In genomic region chr1:25703671-25704637, GRCh38 we compare ENCODE assay signal across 9 cellular contexts.
DNase-seq lines count a peak whose midpoint lies in the region; ATAC-seq and TF ChIP-seq lines count a peak whose summit lies in the region.
"Had no signal": no experiment of that assay in that cellular context is flagged by ENCODE, and none has a peak within 500 bp of the region (broad histone marks: within the 10 kb centered on the region; RNA-seq: fewer than 3 reads in every experiment).

No MANE protein-coding gene starts in this region.

- H3K4me3 Mint-ChIP-seq in activated CD8-positive, alpha-beta T cell treated with anti-CD3 and anti-CD28 coated beads for 36 hours: no peak overlapping the region

- peak; percentile 82 for ATAC-seq in activated CD8-positive, alpha-beta T cell treated with anti-CD3 and anti-CD28 coated beads for 36 hours
- peak; percentile 5 for ATAC-seq in left ventricle myocardium superior
- no peak for ATAC-seq in HG03571 (IDR thresholded peaks at IDR 0.05; ENCODE audit: unreplicated experiment)
- no peak for ATAC-seq in HG03457 (IDR thresholded peaks at IDR 0.05; ENCODE audit: unreplicated experiment)

- CTCF ChIA-PET in activated CD8-positive, alpha-beta T cell treated with anti-CD3 and anti-CD28 coated beads for 36 hours (lab: Charles Lee): interaction anchor here (1.1 to 1.6 kb wide), 2 partner anchors 22 to 64 kb away, joined by 3 to 4 read pairs; no protein-coding TSS in a partner anchor

- no peak for TF ChIP-seq CTCF in activated CD8-positive, alpha-beta T cell treated with anti-CD3 and anti-CD28 coated beads for 36 hours (IDR thresholded peaks at IDR 0.05)

- H3K4me1 Mint-ChIP-seq in activated CD8-positive, alpha-beta T cell treated with anti-CD3 and anti-CD28 coated beads for 36 hours (ENCODE audit: low read depth): peaks cover 33% of the 10 kb centered on the region

- no peaks in the 10 kb centered on the region for H3K27me3 Mint-ChIP-seq in activated CD8-positive, alpha-beta T cell treated with anti-CD3 and anti-CD28 coated beads for 36 hours

- H3K9me3 Mint-ChIP-seq in activated CD8-positive, alpha-beta T cell treated with anti-CD3 and anti-CD28 coated beads for 36 hours: no peaks in the 10 kb centered on the region

- intact Hi-C loops in activated CD8-positive, alpha-beta T cell treated with anti-CD3 and anti-CD28 coated beads for 36 hours (cut with micrococcal nuclease): loop anchor here (10.0 kb wide), 1 partner anchor 159 kb away; the partner anchor contains the start of gene LDLRAP1
- intact Hi-C loops in left ventricle myocardium superior (cut with micrococcal nuclease): no loop called here

- H3K27ac Mint-ChIP-seq in activated CD8-positive, alpha-beta T cell treated with anti-CD3 and anti-CD28 coated beads for 36 hours: peak overlapping the region; percentile 77

- peaks cover 3% of the 10 kb centered on the region for H3K36me3 Mint-ChIP-seq in activated CD8-positive, alpha-beta T cell treated with anti-CD3 and anti-CD28 coated beads for 36 hours (ENCODE audit: low read depth)

- peak; percentile 26 for DNase-seq in NCI-H82 (lab: John Stamatoyannopoulos, UW)
- no peak for DNase-seq in NCI-H82 treated with DMSO at 0.1 percent for 48 hours (lab: John Stamatoyannopoulos, UW; ENCODE audit: unreplicated experiment)
- peak; percentile 60 for DNase-seq in activated CD8-positive, alpha-beta T cell treated with anti-CD3 and anti-CD28 coated beads for 36 hours
- peak; percentile 56 for DNase-seq in left ventricle myocardium superior
- peak; percentile 32 for DNase-seq in stimulated activated CD8-positive, alpha-beta memory T cell treated with anti-CD3 and anti-CD28 coated beads, Interleukin-4, amount 100 ng/mL, for 48 hours
- DNase-seq in NCI-H2107 (lab: John Stamatoyannopoulos, UW): no peak
- DNase-seq: NCI-H510A treated with DMSO at 0.1 percent for 48 hours had no signal

- POLR2A ChIA-PET in activated CD8-positive, alpha-beta T cell treated with anti-CD3 and anti-CD28 coated beads for 36 hours (lab: Charles Lee): interaction anchor here (0.8 to 1.2 kb wide), 5 partner anchors 8 to 85 kb away, joined by 3 to 4 read pairs (median 3); no protein-coding TSS in a partner anchor

Comparison
In these comparisons a context has a peak if more than half of its experiments do, and no peak if none do; other contexts are left out.
1. DNase-seq: peak in NCI-H82 (single experiment), activated CD8-positive, alpha-beta T cell treated with anti-CD3 and anti-CD28 coated beads for 36 hours (single experiment), left ventricle myocardium superior (single experiment) and stimulated activated CD8-positive, alpha-beta memory T cell treated with anti-CD3 and anti-CD28 coated beads, Interleukin-4, amount 100 ng/mL, for 48 hours (single experiment); none in NCI-H82 treated with DMSO at 0.1 percent for 48 hours (single experiment) and NCI-H2107 (single experiment).
2. ATAC-seq: peak in activated CD8-positive, alpha-beta T cell treated with anti-CD3 and anti-CD28 coated beads for 36 hours (single experiment) and left ventricle myocardium superior (single experiment); none in HG03571 (single experiment) and HG03457 (single experiment).